24 cellular contexts compared by ENCODE assay signal in the genomic region with DNA sequence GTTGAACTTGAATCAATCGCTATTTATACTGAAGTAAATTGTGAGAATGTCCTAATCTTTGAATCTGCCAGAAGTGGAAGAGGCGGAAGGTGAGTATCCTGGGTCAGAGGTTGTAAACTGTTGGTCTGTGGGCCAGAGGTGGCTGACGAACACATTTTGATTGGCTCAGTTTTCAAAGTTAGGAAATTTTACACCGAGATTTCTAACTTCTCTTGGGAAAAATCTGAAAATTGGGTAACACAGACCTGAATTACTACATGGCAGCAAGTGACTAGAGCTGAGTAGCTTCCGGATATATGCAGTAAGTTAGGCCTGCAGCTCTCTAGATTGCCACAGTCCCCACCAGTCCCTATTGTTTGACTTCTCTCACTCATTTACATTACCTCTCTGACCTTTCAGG. TPM values are rescaled to one million over a fixed set of nuclear protein-coding genes. Genes with fewer than 3 reads are reported as not detected.
A peak's percentile ranks its signal among the peaks of the same experiment; 100 is the strongest.
DNase-seq lines count a peak whose midpoint lies in the region; ATAC-seq, FAIRE-seq and TF ChIP-seq lines count a peak whose summit lies in the region.
"Had no signal": no experiment of that assay in that cellular context is flagged by ENCODE, and none has a peak within 500 bp of the region (broad histone marks: within the 10 kb centered on the region; RNA-seq: fewer than 3 reads in every experiment).

No MANE protein-coding gene starts in this region.

- H3K9me3 ChIP-seq in neutrophil (no peaks in the 10 kb centered on the region), subcutaneous abdominal adipose tissue (ENCODE audit: control insufficient read depth in 5 of 5, low read length in 5 of 5) (no peaks in the 10 kb centered on the region)
- H3K9me3 ChIP-seq: A549, BE2C, BLaER1 had no signal

- H3K9ac ChIP-seq in subcutaneous abdominal adipose tissue (ENCODE audit: low read length in 5 of 5): no peak overlapping the region
- H3K9ac ChIP-seq: BLaER1 had no signal

- no peak overlapping the region for H3K4me3 Mint-ChIP-seq in activated T-helper 17 cell treated with anti-CD3 and anti-CD28 coated beads, Interleukin-2, amount 50 U/mL, for 72 hours
- H3K4me3 Mint-ChIP-seq: CD14-positive monocyte; CD4-positive, alpha-beta memory T cell; CD4-positive, CD25-positive, alpha-beta regulatory T cell; CD8-positive, alpha-beta memory T cell had no signal

- H3K27ac ChIP-seq in neutrophil (peak overlapping the region; percentile 3), subcutaneous abdominal adipose tissue (ENCODE audit: low read depth, low read length) (peak overlapping the region; percentile 89)
- H3K27ac ChIP-seq: 22Rv1, A549, BLaER1 had no signal

- ATAC-seq in activated T-helper 17 cell treated with anti-CD3 and anti-CD28 coated beads, Interleukin-2, amount 50 U/mL, for 72 hours (replicated peaks): no peak
- ATAC-seq: A549, GM12878 had no signal

- TF ChIP-seq CTCF in neutrophil (IDR thresholded peaks at IDR 0.05): no peak

- H3K4me1 ChIP-seq in neutrophil (ENCODE audit: control insufficient read depth in 1 of 2, insufficient read depth in 1 of 2, low read depth in 1 of 2, low read length in 1 of 2) (peaks cover 0 to 6% of the 10 kb centered on the region in 2 experiments), subcutaneous abdominal adipose tissue (ENCODE audit: control insufficient read depth in 5 of 5, insufficient read depth in 5 of 5, low read length in 5 of 5) (peaks cover 0 to 10% (median 0%) of the 10 kb centered on the region in 5 donors)
- H3K4me1 ChIP-seq: A549, BE2C, BLaER1 had no signal

- no peaks in the 10 kb centered on the region for H3K4me1 Mint-ChIP-seq in activated T-helper 17 cell treated with anti-CD3 and anti-CD28 coated beads, Interleukin-2, amount 50 U/mL, for 72 hours
- H3K4me1 Mint-ChIP-seq: CD14-positive monocyte; CD4-positive, alpha-beta memory T cell; CD4-positive, CD25-positive, alpha-beta regulatory T cell; CD8-positive, alpha-beta memory T cell had no signal

- no peaks in the 10 kb centered on the region for H3K27me3 Mint-ChIP-seq in activated T-helper 17 cell treated with anti-CD3 and anti-CD28 coated beads, Interleukin-2, amount 50 U/mL, for 72 hours
- H3K27me3 Mint-ChIP-seq: CD4-positive, alpha-beta memory T cell; CD4-positive, CD25-positive, alpha-beta regulatory T cell; CD8-positive, alpha-beta memory T cell had no signal

- H3K27me3 ChIP-seq in neutrophil (no peaks in the 10 kb centered on the region), subcutaneous abdominal adipose tissue (ENCODE audit: control insufficient read depth in 5 of 5, insufficient read depth in 4 of 5, low read length in 5 of 5) (no peaks in the 10 kb centered on the region)
- H3K27me3 ChIP-seq: BE2C, BLaER1 had no signal

- H3K4me3 ChIP-seq in neutrophil (ENCODE audit: low read depth in 1 of 2, low read length in 1 of 2) (no peak overlapping the region), subcutaneous abdominal adipose tissue (ENCODE audit: low read depth in 1 of 5, low read length in 5 of 5) (no peak overlapping the region)
- H3K4me3 ChIP-seq: A549, BLaER1, GM12878 had no signal

- H3K36me3 Mint-ChIP-seq in activated T-helper 17 cell treated with anti-CD3 and anti-CD28 coated beads, Interleukin-2, amount 50 U/mL, for 72 hours (ENCODE audit: low read depth): peaks cover 24% of the 10 kb centered on the region

- H3K9me3 Mint-ChIP-seq in activated T-helper 17 cell treated with anti-CD3 and anti-CD28 coated beads, Interleukin-2, amount 50 U/mL, for 72 hours: no peaks in the 10 kb centered on the region
- H3K9me3 Mint-ChIP-seq: CD14-positive monocyte; CD8-positive, alpha-beta memory T cell had no signal

- FAIRE-seq in GM12891 (lab: Jason Lieb, UNC): peak; percentile 9
- FAIRE-seq: A549, GM12878, GM18507 had no signal

- H3K36me3 ChIP-seq in neutrophil: no peaks in the 10 kb centered on the region
- peaks cover 0 to 11% (median 6%) of the 10 kb centered on the region in 5 donors for H3K36me3 ChIP-seq in subcutaneous abdominal adipose tissue (ENCODE audit: control insufficient read depth in 5 of 5, insufficient read depth in 5 of 5, low read length in 5 of 5)
- H3K36me3 ChIP-seq: BE2C had no signal

- no peak for TF ChIP-seq POLR2A in GM12891 (IDR thresholded peaks at IDR 0.05; ENCODE audit: low read depth, low read length)

- no peak for DNase-seq in GM12891 (ENCODE audit: insufficient read length, low spot score)
- no peak for DNase-seq in AG08395 (ENCODE audit: low spot score)
- DNase-seq: BE2C; C1 segment of cervical spinal cord; CD4-positive, alpha-beta memory T cell; CD4-positive, CD25-positive, alpha-beta regulatory T cell; CD8-positive, alpha-beta memory T cell; COR-L47; DMS 273 treated with DMSO at 0.1 percent for 48 hours; DMS153; DMS53; DMS79; DND-41; EL; GDM1 had no signal

- H3K27ac Mint-ChIP-seq in activated T-helper 17 cell treated with anti-CD3 and anti-CD28 coated beads, Interleukin-2, amount 50 U/mL, for 72 hours: no peak overlapping the region
- H3K27ac Mint-ChIP-seq: CD4-positive, CD25-positive, alpha-beta regulatory T cell; CD8-positive, alpha-beta memory T cell had no signal

TF ChIP-seq in GM12891, 5 proteins besides CTCF, POLR2A, EP300 and RAD21:
- no peak for TF ChIP-seq POLR2AphosphoS5 (IDR thresholded peaks at IDR 0.05; ENCODE audit: low read depth, low read length)
- no peak for TF ChIP-seq SPI1 (IDR thresholded peaks at IDR 0.05; ENCODE audit: low read depth, low read length)
- no peak for TF ChIP-seq TAF1 (IDR thresholded peaks at IDR 0.05; ENCODE audit: low read depth, low read length)
- no peak for TF ChIP-seq POU2F2 (IDR thresholded peaks at IDR 0.05; ENCODE audit: low read depth, low read length)
TF ChIP-seq in GM12891: peak in this region for 0.

RNA-seq across cellular contexts. Expression of a gene that starts 56.8 kb away (rescaled TPM):
- polyA plus RNA-seq in GM12891 (2012; ENCODE audit: low read depth, missing spikeins): 30.5 TPM
- 10 to 100 TPM; 26.5 to 42.4 TPM for total RNA-seq in activated T-helper 17 cell treated with anti-CD3 and anti-CD28 coated beads, Interleukin-2, amount 50 U/mL, for 72 hours
